8 cellular contexts compared by ENCODE assay signal in the genomic region with DNA sequence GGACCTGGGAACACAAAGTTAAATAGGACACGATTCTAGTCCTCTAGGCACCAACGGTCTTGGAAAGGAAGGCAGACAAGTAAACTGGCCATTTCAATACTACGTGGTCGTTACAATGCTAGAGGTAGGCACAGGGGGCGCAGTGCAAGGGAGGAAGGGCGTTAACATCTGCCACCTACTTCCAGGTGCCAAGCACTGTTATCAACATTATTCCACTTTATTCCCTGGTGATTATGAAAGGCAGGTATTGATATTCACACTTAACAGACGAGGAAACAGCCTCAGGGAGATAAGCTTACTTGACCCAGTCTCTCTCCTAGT. TPM values are rescaled to one million over a fixed set of nuclear protein-coding genes. Genes with fewer than 3 reads are reported as not detected.
DNase-seq lines count a peak whose midpoint lies in the region; ATAC-seq, FAIRE-seq and TF ChIP-seq lines count a peak whose summit lies in the region.

No MANE protein-coding gene starts in this region.

- H3K9me3 ChIP-seq in pancreas = no peaks in the 10 kb centered on the region

- intact Hi-C loops in pancreas (cut with DNase I) = loop anchor here in 1 of 3 donors (10.0 kb wide), 1 partner anchor 72 kb away; the partner anchor contains the start of gene MRPL17

- TF ChIP-seq POLR2A in erythroblast (IDR thresholded peaks at IDR 0.05; ENCODE audit: low read length) = no peak

- H3K4me1 ChIP-seq in pancreas = peaks cover 6 to 21% (median 15%) of the 10 kb centered on the region in 3 donors

- no peaks in the 10 kb centered on the region for H3K27me3 ChIP-seq in pancreas

- no peak for FAIRE-seq in pancreas (lab: Jason Lieb, UNC)

- H3K36me3 ChIP-seq in pancreas = peaks cover 9 to 32% (median 23%) of the 10 kb centered on the region in 3 donors

- peak overlapping the region; percentile 52 to 83 (median 77) for H3K4me3 ChIP-seq in pancreas

- DNase-seq in NCI-H2227 (lab: John Stamatoyannopoulos, UW; ENCODE audit: unreplicated experiment) (peak; percentile 86), NCI-H2227 treated with DMSO at 0.1 percent for 48 hours (lab: John Stamatoyannopoulos, UW) (no peak), NOMO-1 treated with DMSO at 0.1 percent for 48 hours (lab: John Stamatoyannopoulos, UW; ENCODE audit: unreplicated experiment) (peak; percentile 48), erythroblast (lab: John Stamatoyannopoulos, UW) (peak; percentile 68 to 73), pancreas (peak in 2 of 6 donors; percentile 52 to 61), NCI-H526 treated with DMSO at 0.1 percent for 48 hours (lab: John Stamatoyannopoulos, UW) (no peak)

- WGBS in pancreas, 2 donors = 1 to 3% methylated on average over 7 of the region's 7 CpGs

- TF ChIP-seq CTCF in pancreas (IDR thresholded peaks at IDR 0.05) = peak in 2 of 4 donors; percentile 14 to 32

- peak; percentile 11 for ATAC-seq in HG02943 (IDR thresholded peaks at IDR 0.05; ENCODE audit: low read depth, unreplicated experiment)
- ATAC-seq in pancreas = peak; percentile 36 to 71 (median 60)
- no peak for ATAC-seq in esophagus mucosa

- H3K27ac ChIP-seq in pancreas = peak overlapping the region; percentile 89 to 100 (median 97)

RNA-seq across cellular contexts. Expression of gene TAF10, which starts 0.8 kb away (rescaled TPM):
- total RNA-seq in pancreas (10 to 100 TPM; 53.5 to 96.7 (median 75.6) TPM), esophagus mucosa (101 TPM)
- polyA plus RNA-seq in pancreas = 100 to 1,000 TPM; 116 TPM

RNA-seq across cellular contexts. Expression of gene TPP1, which starts 6.4 kb away (rescaled TPM):
- total RNA-seq in pancreas (10 to 100 TPM; 19.6 to 88.6 (median 24.6) TPM), esophagus mucosa (38.7 TPM)
- polyA plus RNA-seq in pancreas = 10 to 100 TPM; 21.0 to 33.0 TPM

RNA-seq across cellular contexts. Expression of gene ILK, which starts 9.2 kb away (rescaled TPM):
- total RNA-seq in pancreas = 10 to 100 TPM; 47.9 to 90.0 (median 67.4) TPM
- 100 to 1,000 TPM in 1 of 2 donors, 10 to 100 TPM in 1; 98.5 to 137 TPM for polyA plus RNA-seq in pancreas
- total RNA-seq in esophagus mucosa = 32.4 TPM

RNA-seq across cellular contexts. Expression of gene RRP8, which starts 9.4 kb away (rescaled TPM):
- 10 to 100 TPM in 2 of 6 donors, 1 to 10 TPM in 4; 6.3 to 15.0 (median 8.7) TPM for total RNA-seq in pancreas
- 10 to 100 TPM; 16.6 to 25.0 TPM for polyA plus RNA-seq in pancreas
- total RNA-seq in esophagus mucosa = 13.2 TPM

RNA-seq across cellular contexts. Expression of gene DCHS1, which starts 42.8 kb away (rescaled TPM):
- total RNA-seq in pancreas = 1 to 10 TPM; 2.3 to 4.1 (median 3.3) TPM
- polyA plus RNA-seq in pancreas = 1 to 10 TPM; 4.0 to 4.8 TPM
- total RNA-seq in esophagus mucosa = 1.4 TPM

Comparison
In these comparisons a context has a peak if more than half of its experiments do, and no peak if none do; other contexts are left out.
1. DNase-seq: peak in NCI-H2227 (single experiment), NOMO-1 treated with DMSO at 0.1 percent for 48 hours (single experiment) and erythroblast (2 of 2); none in NCI-H2227 treated with DMSO at 0.1 percent for 48 hours (single experiment) and NCI-H526 treated with DMSO at 0.1 percent for 48 hours (single experiment).